17 cellular contexts compared by ENCODE assay signal in genomic region chr5:140310434-140310833, GRCh38. TPM values are rescaled to one million over a fixed set of nuclear protein-coding genes. Genes with fewer than 3 reads are reported as not detected.
DNase-seq lines count a peak whose midpoint lies in the region; ATAC-seq, FAIRE-seq and TF ChIP-seq lines count a peak whose summit lies in the region.
"Had no signal": no experiment of that assay in that cellular context is flagged by ENCODE, and none has a peak within 500 bp of the region (broad histone marks: within the 10 kb centered on the region; RNA-seq: fewer than 3 reads in every experiment).

No MANE protein-coding gene starts in this region.

- H3K27ac Mint-ChIP-seq in HFFc6 (peak overlapping the region; percentile 97), astrocyte (ENCODE audit: unreplicated experiment) (peak overlapping the region; percentile 97)
- no peak overlapping the region for H3K27ac Mint-ChIP-seq in activated CD4-positive, alpha-beta T cell treated with anti-CD3 and anti-CD28 coated beads, Interleukin-2, amount 10 ng/mL, durations not matched to agents 7 days and 5 days
- H3K27ac Mint-ChIP-seq: activated naive CD4-positive, alpha-beta T cell treated with anti-CD3 and anti-CD28 coated beads, Interleukin-2, amount 50 U/mL, for 24 hours had no signal

- no peak overlapping the region for H3K4me3 ChIP-seq in astrocyte (ENCODE audit: insufficient read depth, low read depth, low read length)
- H3K4me3 ChIP-seq in hepatocyte, result no peak overlapping the region
- no peak overlapping the region for H3K4me3 ChIP-seq in small intestine (ENCODE audit: low read depth in 1 of 2, low read length in 2 of 2)
- no peak overlapping the region for H3K4me3 ChIP-seq in dorsolateral prefrontal cortex
- H3K4me3 ChIP-seq: right lobe of liver had no signal

- WGBS in hepatocyte (ENCODE audit: low lambda C conversion rate, missing lambda C conversion rate), result 75% methylated on average over 2 of the region's 2 CpGs
- WGBS in small intestine, 3 donors, result 53 to 56% (median 54%) methylated on average over 2 of the region's 2 CpGs

- H2AFZ ChIP-seq in astrocyte (ENCODE audit: low read depth, low read length) (no peak overlapping the region), hepatocyte (no peak overlapping the region)

- H3K27me3 Mint-ChIP-seq in HFFc6 (ENCODE audit: insufficient read depth), result peaks cover 2% of the 10 kb centered on the region
- H3K27me3 Mint-ChIP-seq in astrocyte (ENCODE audit: low read depth, unreplicated experiment), result no peaks in the 10 kb centered on the region
- H3K27me3 Mint-ChIP-seq in activated CD4-positive, alpha-beta T cell treated with anti-CD3 and anti-CD28 coated beads, Interleukin-2, amount 10 ng/mL, durations not matched to agents 7 days and 5 days, result peaks cover 20% of the 10 kb centered on the region

- H3K4me3 Mint-ChIP-seq in HFFc6, result peak overlapping the region; percentile 8; the same call in 1 of the 2 replicates
- peak overlapping the region; percentile 24 for H3K4me3 Mint-ChIP-seq in astrocyte (ENCODE audit: unreplicated experiment)
- no peak overlapping the region for H3K4me3 Mint-ChIP-seq in activated CD4-positive, alpha-beta T cell treated with anti-CD3 and anti-CD28 coated beads, Interleukin-2, amount 10 ng/mL, durations not matched to agents 7 days and 5 days
- H3K4me3 Mint-ChIP-seq: activated naive CD4-positive, alpha-beta T cell treated with anti-CD3 and anti-CD28 coated beads, Interleukin-2, amount 50 U/mL, for 24 hours had no signal

- H3K9me2 ChIP-seq in hepatocyte (replicated peaks; ENCODE audit: insufficient read depth), result no peaks in the 10 kb centered on the region

- TF ChIP-seq CTCF in HFFc6 (IDR thresholded peaks at IDR 0.05) (no peak), astrocyte (IDR thresholded peaks at IDR 0.05; ENCODE audit: insufficient read depth, low read depth, low read length) (no peak), hepatocyte (IDR thresholded peaks at IDR 0.05; ENCODE audit: poor library complexity) (no peak), dorsolateral prefrontal cortex (IDR thresholded peaks at IDR 0.05 in 54 of 56, conservative IDR thresholded peaks at IDR 0.05 in 2 of 56; ENCODE audit: low read depth in 1 of 56, partially characterized antibody in 56 of 56) (no peak)

- peaks cover 48% of the 10 kb centered on the region for H3K4me1 Mint-ChIP-seq in HFFc6 (ENCODE audit: low read depth)
- H3K4me1 Mint-ChIP-seq in astrocyte (ENCODE audit: low read depth, unreplicated experiment), result peaks cover 35% of the 10 kb centered on the region
- peaks cover 14% of the 10 kb centered on the region for H3K4me1 Mint-ChIP-seq in activated CD4-positive, alpha-beta T cell treated with anti-CD3 and anti-CD28 coated beads, Interleukin-2, amount 10 ng/mL, durations not matched to agents 7 days and 5 days
- H3K4me1 Mint-ChIP-seq: activated naive CD4-positive, alpha-beta T cell treated with anti-CD3 and anti-CD28 coated beads, Interleukin-2, amount 50 U/mL, for 24 hours had no signal

- CTCF ChIA-PET in activated CD4-positive, alpha-beta T cell treated with anti-CD3 and anti-CD28 coated beads, Interleukin-2, amount 10 ng/mL, durations not matched to agents 7 days and 5 days (lab: Charles Lee), result interaction anchor here (0.7 to 1.2 kb wide), 3 partner anchors 11 to 54 kb away, joined by 3 to 4 read pairs (median 4); no protein-coding TSS in a partner anchor

- H3K36me3 Mint-ChIP-seq in HFFc6 (ENCODE audit: low read depth) (no peaks in the 10 kb centered on the region), astrocyte (ENCODE audit: low read depth, unreplicated experiment) (no peaks in the 10 kb centered on the region)
- no peaks in the 10 kb centered on the region for H3K36me3 Mint-ChIP-seq in activated CD4-positive, alpha-beta T cell treated with anti-CD3 and anti-CD28 coated beads, Interleukin-2, amount 10 ng/mL, durations not matched to agents 7 days and 5 days (ENCODE audit: low read depth)
- H3K36me3 Mint-ChIP-seq: activated naive CD4-positive, alpha-beta T cell treated with anti-CD3 and anti-CD28 coated beads, Interleukin-2, amount 50 U/mL, for 24 hours had no signal

- H3K27me3 ChIP-seq in astrocyte (ENCODE audit: insufficient read depth, low read length) (no peaks in the 10 kb centered on the region), hepatocyte (no peaks in the 10 kb centered on the region), small intestine (ENCODE audit: control insufficient read depth in 2 of 2, insufficient read depth in 2 of 2, low read length in 2 of 2) (no peaks in the 10 kb centered on the region), dorsolateral prefrontal cortex (no peaks in the 10 kb centered on the region)
- H3K27me3 ChIP-seq: right lobe of liver had no signal

- H3K27ac ChIP-seq in astrocyte (ENCODE audit: low read depth, low read length) (peak overlapping the region; percentile 98), hepatocyte (peak overlapping the region; percentile 78), small intestine (ENCODE audit: low read depth in 1 of 2, low read length in 1 of 2) (peak overlapping the region in 1 of 2 donors; percentile 38), dorsolateral prefrontal cortex (no peak overlapping the region)
- H3K27ac ChIP-seq: right lobe of liver had no signal

- no peak for FAIRE-seq in astrocyte (lab: Jason Lieb, UNC)
- FAIRE-seq in small intestine (lab: Jason Lieb, UNC), result no peak

- no peaks in the 10 kb centered on the region for H3K9me3 Mint-ChIP-seq in HFFc6
- no peaks in the 10 kb centered on the region for H3K9me3 Mint-ChIP-seq in astrocyte (ENCODE audit: unreplicated experiment)
- no peaks in the 10 kb centered on the region for H3K9me3 Mint-ChIP-seq in activated CD4-positive, alpha-beta T cell treated with anti-CD3 and anti-CD28 coated beads, Interleukin-2, amount 10 ng/mL, durations not matched to agents 7 days and 5 days
- H3K9me3 Mint-ChIP-seq: activated naive CD4-positive, alpha-beta T cell treated with anti-CD3 and anti-CD28 coated beads, Interleukin-2, amount 50 U/mL, for 24 hours had no signal

- H3K9me3 ChIP-seq in astrocyte (ENCODE audit: insufficient read depth, low read depth, low read length), result no peaks in the 10 kb centered on the region
- no peaks in the 10 kb centered on the region for H3K9me3 ChIP-seq in hepatocyte (ENCODE audit: low read depth)
- H3K9me3 ChIP-seq in small intestine (ENCODE audit: control insufficient read depth, low read depth), result no peaks in the 10 kb centered on the region
- H3K9me3 ChIP-seq: right lobe of liver had no signal

- ATAC-seq in HG02840 (IDR thresholded peaks at IDR 0.05; ENCODE audit: low FRiP score, unreplicated experiment), result no peak

- H3K9ac ChIP-seq in astrocyte (ENCODE audit: low read length), result peak overlapping the region; percentile 84

- intact Hi-C loops in dorsolateral prefrontal cortex (cut with DNase I), result no loop called here

- POLR2A ChIA-PET in activated CD4-positive, alpha-beta T cell treated with anti-CD3 and anti-CD28 coated beads, Interleukin-2, amount 10 ng/mL, durations not matched to agents 7 days and 5 days (lab: Charles Lee), result no interaction called here

- H3K36me3 ChIP-seq in astrocyte (ENCODE audit: insufficient read depth, low read length) (no peaks in the 10 kb centered on the region), hepatocyte (replicated peaks; ENCODE audit: insufficient read depth, low read depth) (no peaks in the 10 kb centered on the region), small intestine (ENCODE audit: control insufficient read depth in 2 of 2, insufficient read depth in 2 of 2, low read length in 2 of 2) (no peaks in the 10 kb centered on the region)
- H3K36me3 ChIP-seq: right lobe of liver had no signal

- H3K4me1 ChIP-seq in astrocyte (ENCODE audit: insufficient read depth, low read length), result peaks cover 46% of the 10 kb centered on the region
- no peaks in the 10 kb centered on the region for H3K4me1 ChIP-seq in hepatocyte (ENCODE audit: insufficient read depth)
- peaks cover 6 to 7% of the 10 kb centered on the region in 2 donors for H3K4me1 ChIP-seq in small intestine (ENCODE audit: control insufficient read depth in 2 of 2, insufficient read depth in 1 of 2, low read depth in 1 of 2, low read length in 1 of 2)
- H3K4me1 ChIP-seq: right lobe of liver had no signal

- no peaks in the 10 kb centered on the region for H3K79me2 ChIP-seq in astrocyte (ENCODE audit: insufficient read depth, low read length)
- H3K79me2 ChIP-seq in hepatocyte, result no peaks in the 10 kb centered on the region

- no peaks in the 10 kb centered on the region for H4K20me1 ChIP-seq in astrocyte (ENCODE audit: insufficient read depth, low read length)
- H4K20me1 ChIP-seq in hepatocyte (ENCODE audit: insufficient read depth, poor library complexity, severe bottlenecking), result no peaks in the 10 kb centered on the region

- peak overlapping the region; percentile 81 for H3K4me2 ChIP-seq in astrocyte (ENCODE audit: low read length)
- H3K4me2 ChIP-seq in hepatocyte, result no peak overlapping the region

- DNase-seq in HFFc6 (no peak), astrocyte (ENCODE audit: low read depth) (no peak), hepatocyte (ENCODE audit: low spot score) (no peak), small intestine (peak; percentile 54), dorsolateral prefrontal cortex (no peak)
- DNase-seq in activated CD4-positive, alpha-beta T cell treated with anti-CD3 and anti-CD28 coated beads, Interleukin-2, amount 10 ng/mL, durations not matched to agents 7 days and 5 days, result no peak
- DNase-seq: activated CD4-positive, alpha-beta T cell treated with anti-CD3 and anti-CD28 coated beads for 48 hours; KBM-7; NCI-H2081; NCI-H524; nucleus accumbens; right lobe of liver; stimulated activated CD4-positive, alpha-beta T cell treated with anti-CD3 and anti-CD28 coated beads, Interleukin-2, amount 100 ng/mL, for 48 hours had no signal

RNA-seq across cellular contexts. Expression of gene PFDN1, which starts 7.5 kb away (rescaled TPM):
- 10 to 100 TPM; 75.0 to 95.8 (median 89.0) TPM for total RNA-seq in HFFc6 (2021; fragmentation: NEBNext Ultra II Directional; extraction: Animal tissue kit (Norgen Biotek cat#: 25700))
- total RNA-seq in astrocyte (199 and 202 TPM in 2 replicates), hepatocyte (84.1 and 86.1 TPM in 2 replicates), dorsolateral prefrontal cortex (10 to 100 TPM; 43.9 to 80.3 (median 64.1) TPM)
- polyA plus RNA-seq in hepatocyte (97.6 and 98.0 TPM in 2 replicates), small intestine (10 to 100 TPM; 66.0 to 73.1 (median 67.6) TPM)
- 10 to 100 TPM; 60.8 to 70.5 TPM for total RNA-seq in activated CD4-positive, alpha-beta T cell treated with anti-CD3 and anti-CD28 coated beads, Interleukin-2, amount 10 ng/mL, durations not matched to agents 7 days and 5 days

RNA-seq across cellular contexts. Expression of gene HBEGF, which starts 36.0 kb away (rescaled TPM):
- 10 to 100 TPM in 1 of 6 experiments, 1 to 10 TPM in 5; 5.6 to 10.2 (median 6.9) TPM for total RNA-seq in HFFc6 (2021; fragmentation: NEBNext Ultra II Directional; extraction: Animal tissue kit (Norgen Biotek cat#: 25700))
- total RNA-seq in astrocyte (257 and 272 TPM in 2 replicates), hepatocyte (7.2 and 8.3 TPM in 2 replicates), dorsolateral prefrontal cortex (10 to 100 TPM in 46 of 120 experiments, 1 to 10 TPM in 74; 5.3 to 27.6 (median 9.3) TPM)
- polyA plus RNA-seq in hepatocyte (6.7 and 7.9 TPM in 2 replicates), small intestine (10 to 100 TPM; 10.3 to 18.1 (median 17.3) TPM)
- total RNA-seq in activated CD4-positive, alpha-beta T cell treated with anti-CD3 and anti-CD28 coated beads, Interleukin-2, amount 10 ng/mL, durations not matched to agents 7 days and 5 days, result 10 to 100 TPM; 13.7 to 15.4 TPM

RNA-seq across cellular contexts. Expression of gene SLC4A9, which starts 49.6 kb away (rescaled TPM):
- not detected for total RNA-seq in HFFc6 (2021; fragmentation: NEBNext Ultra II Directional; extraction: Animal tissue kit (Norgen Biotek cat#: 25700))
- total RNA-seq in astrocyte (0.25 TPM in 1 of 2 replicates, not detected in the other), hepatocyte (0.07 TPM in 1 of 2 replicates, not detected in the other), dorsolateral prefrontal cortex (1 to 10 TPM in 89 of 120 experiments, under 1 TPM in 31; 0.28 to 4.5 (median 1.6) TPM)
- polyA plus RNA-seq in hepatocyte (0.53 and 1.1 TPM in 2 replicates), small intestine (not detected)
- under 1 TPM; 0.35 to 0.44 TPM for total RNA-seq in activated CD4-positive, alpha-beta T cell treated with anti-CD3 and anti-CD28 coated beads, Interleukin-2, amount 10 ng/mL, durations not matched to agents 7 days and 5 days
- total RNA-seq: epithelial cell of proximal tubule, right lobe of liver had no signal
- polyA plus RNA-seq: BJ had no signal

Comparison
In these comparisons a context has a peak if more than half of its experiments do, and no peak if none do; other contexts are left out.
1. H3K27ac ChIP-seq: peak in astrocyte (single experiment) and hepatocyte (single experiment); none in dorsolateral prefrontal cortex (0 of 59).